In the genomic region with DNA sequence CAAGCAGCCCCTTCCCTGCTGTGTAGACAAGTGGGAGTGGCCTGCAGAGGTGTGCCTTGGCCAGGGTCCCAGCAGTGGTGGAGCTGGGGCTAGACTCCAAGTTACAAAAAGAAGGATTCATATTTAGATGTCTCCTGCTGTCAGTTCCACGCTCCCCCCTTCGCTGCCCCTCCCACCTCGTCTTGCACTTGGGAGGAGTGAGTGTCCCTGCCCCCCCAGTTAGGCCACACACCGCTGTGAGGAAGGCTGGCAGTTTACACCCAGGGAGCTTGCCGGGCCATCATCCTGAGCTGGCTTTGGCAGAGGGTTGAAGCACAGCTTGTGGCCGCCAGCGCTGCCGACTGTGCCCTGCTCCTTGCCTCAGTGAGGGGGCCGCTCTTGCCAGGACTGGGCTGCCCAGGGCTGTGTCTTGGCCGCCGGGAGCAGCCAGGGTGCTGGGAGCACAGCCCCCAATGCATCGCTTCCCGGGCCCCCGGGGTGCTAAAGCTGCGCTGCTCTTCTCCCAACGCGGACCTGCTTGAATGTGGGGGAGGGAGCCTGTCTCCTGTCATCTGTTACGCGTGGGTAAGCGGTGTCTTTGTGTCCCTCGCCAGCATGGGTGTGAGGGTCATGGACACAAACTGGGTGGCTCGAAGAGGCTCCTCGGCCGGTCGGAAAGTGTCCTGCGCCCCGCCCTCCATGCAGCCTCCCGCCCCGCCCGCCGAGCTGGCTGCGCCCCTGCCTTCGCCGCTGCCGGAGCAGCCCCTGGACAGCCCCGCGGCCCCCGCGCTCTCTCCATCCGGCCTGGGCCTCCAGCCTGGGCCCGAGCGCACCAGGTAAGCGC, we compare ENCODE assay signal across 11 cellular contexts. TPM values are rescaled to one million over a fixed set of nuclear protein-coding genes. Genes with fewer than 3 reads are reported as not detected.
A peak's percentile ranks its signal among the peaks of the same experiment; 100 is the strongest.
DNase-seq lines count a peak whose midpoint lies in the region; ATAC-seq and TF ChIP-seq lines count a peak whose summit lies in the region.
"Had no signal": no experiment of that assay in that cellular context is flagged by ENCODE, and none has a peak within 500 bp of the region (broad histone marks: within the 10 kb centered on the region; RNA-seq: fewer than 3 reads in every experiment).

No MANE protein-coding gene starts in this region.

- 0 to 6% (median 2%) methylated on average over 3 to 43 of the region's 43 CpGs for WGBS in heart left ventricle, 4 donors

- no peaks in the 10 kb centered on the region for H3K79me2 ChIP-seq in osteoblast (ENCODE audit: insufficient read depth, low read length)

- H3K9me3 ChIP-seq in heart left ventricle (no peaks in the 10 kb centered on the region), osteoblast (ENCODE audit: low read depth, low read length) (no peaks in the 10 kb centered on the region)

- H3K4me3 ChIP-seq in heart left ventricle = peak overlapping the region in 11 of 12 donors; percentile 11 to 55 (median 44)
- H3K4me3 ChIP-seq in osteoblast (ENCODE audit: insufficient read depth, low read length) = peak overlapping the region; percentile 70

- intact Hi-C loops in heart left ventricle (cut with DNase I) = no loop called here

- H3K4me2 ChIP-seq in osteoblast (ENCODE audit: insufficient read depth, low read length) = peak overlapping the region; percentile 82

- H3K27me3 ChIP-seq in heart left ventricle (peaks cover 0 to 15% (median 0%) of the 10 kb centered on the region in 9 donors), osteoblast (ENCODE audit: insufficient read depth, low read length) (no peaks in the 10 kb centered on the region)

- TF ChIP-seq POLR2A in heart left ventricle (IDR thresholded peaks at IDR 0.05) = no peak

- H2AFZ ChIP-seq in osteoblast (ENCODE audit: low read length) = peak overlapping the region; percentile 85

- DNase-seq in AG08396 (ENCODE audit: low spot score) = peak; percentile 42
- DNase-seq in heart left ventricle = no peak
- DNase-seq in osteoblast (ENCODE audit: insufficient read length, low spot score, missing footprints) = peak; percentile 87
- DNase-seq in NCI-H2107 (lab: John Stamatoyannopoulos, UW) = no peak
- DNase-seq in RWPE1 (ENCODE audit: low spot score) = no peak
- DNase-seq: activated CD4-positive, alpha-beta T cell treated with anti-CD3 and anti-CD28 coated beads, Interleukin-2, amount 50 U/mL, for 48 hours; CD4-positive, CD25-positive, alpha-beta regulatory T cell; NCI-H774 had no signal

- H3K4me1 ChIP-seq in heart left ventricle = peaks cover 0 to 13% (median 0%) of the 10 kb centered on the region in 12 donors
- peaks cover 4% of the 10 kb centered on the region for H3K4me1 ChIP-seq in osteoblast (ENCODE audit: insufficient read depth, low read length)

- H4K20me1 ChIP-seq in osteoblast (ENCODE audit: insufficient read depth, low read length) = no peaks in the 10 kb centered on the region

- H3K27ac ChIP-seq in heart left ventricle (peak overlapping the region in 1 of 12 donors; percentile 47), osteoblast (ENCODE audit: low read depth, low read length) (peak overlapping the region; percentile 17), RWPE1 (no peak overlapping the region)

- POLR2A ChIA-PET in RWPE1 (lab: Yijun Ruan, JAX; ENCODE audit: low non-redundant PET) = no interaction called here

- no peak for TF ChIP-seq CTCF in heart left ventricle (IDR thresholded peaks at IDR 0.05)
- no peak for TF ChIP-seq CTCF in osteoblast (IDR thresholded peaks at IDR 0.05; ENCODE audit: extremely low read depth, low read depth, low read length)
- no peak for TF ChIP-seq CTCF in RWPE1 (conservative IDR thresholded peaks at IDR 0.05; ENCODE audit: low read depth)

- CTCF ChIA-PET in RWPE1 (lab: Yijun Ruan, JAX) = interaction anchor here (0.6 kb wide), 1 partner anchor 231 kb away, joined by 3 read pairs; no protein-coding TSS in a partner anchor

- no peaks in the 10 kb centered on the region for H3K36me3 ChIP-seq in heart left ventricle
- no peaks in the 10 kb centered on the region for H3K36me3 ChIP-seq in osteoblast (ENCODE audit: insufficient read depth, low read length)

- ATAC-seq in SK-N-SH treated with all-trans-retinoic acid at 6 μM for 48 hours (peak; percentile 47), heart left ventricle (peak; percentile 29 to 73 (median 68)), HG02798 (IDR thresholded peaks at IDR 0.05; ENCODE audit: poor library complexity, unreplicated experiment) (no peak), HG03025 (IDR thresholded peaks at IDR 0.05; ENCODE audit: low FRiP score, unreplicated experiment) (no peak)

TF ChIP-seq in SK-N-SH treated with all-trans-retinoic acid at 6 μM for 48 hours, 23 proteins besides CTCF, POLR2A, EP300 and RAD21 (continues in another document):
- TF ChIP-seq CREB5 (CRISPR knock-in tag; IDR thresholded peaks at IDR 0.05; ENCODE audit: low read depth) = no peak
- TF ChIP-seq ZFP3 (CRISPR knock-in tag; IDR thresholded peaks at IDR 0.05) = no peak
- TF ChIP-seq OSR1 (CRISPR knock-in tag; IDR thresholded peaks at IDR 0.05) = no peak
- TF ChIP-seq ZC3H10 (CRISPR knock-in tag; IDR thresholded peaks at IDR 0.05) = no peak
- TF ChIP-seq, protein P1, sequence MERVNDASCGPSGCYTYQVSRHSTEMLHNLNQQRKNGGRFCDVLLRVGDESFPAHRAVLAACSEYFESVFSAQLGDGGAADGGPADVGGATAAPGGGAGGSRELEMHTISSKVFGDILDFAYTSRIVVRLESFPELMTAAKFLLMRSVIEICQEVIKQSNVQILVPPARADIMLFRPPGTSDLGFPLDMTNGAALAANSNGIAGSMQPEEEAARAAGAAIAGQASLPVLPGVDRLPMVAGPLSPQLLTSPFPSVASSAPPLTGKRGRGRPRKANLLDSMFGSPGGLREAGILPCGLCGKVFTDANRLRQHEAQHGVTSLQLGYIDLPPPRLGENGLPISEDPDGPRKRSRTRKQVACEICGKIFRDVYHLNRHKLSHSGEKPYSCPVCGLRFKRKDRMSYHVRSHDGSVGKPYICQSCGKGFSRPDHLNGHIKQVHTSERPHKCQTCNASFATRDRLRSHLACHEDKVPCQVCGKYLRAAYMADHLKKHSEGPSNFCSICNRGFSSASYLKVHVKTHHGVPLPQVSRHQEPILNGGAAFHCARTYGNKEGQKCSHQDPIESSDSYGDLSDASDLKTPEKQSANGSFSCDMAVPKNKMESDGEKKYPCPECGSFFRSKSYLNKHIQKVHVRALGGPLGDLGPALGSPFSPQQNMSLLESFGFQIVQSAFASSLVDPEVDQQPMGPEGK (CRISPR knock-in tag; IDR thresholded peaks at IDR 0.05; ENCODE audit: borderline replicate concordance) = no peak
- TF ChIP-seq TCF4 (CRISPR knock-in tag; IDR thresholded peaks at IDR 0.05; ENCODE audit: borderline replicate concordance) = no peak
- TF ChIP-seq, protein P2, sequence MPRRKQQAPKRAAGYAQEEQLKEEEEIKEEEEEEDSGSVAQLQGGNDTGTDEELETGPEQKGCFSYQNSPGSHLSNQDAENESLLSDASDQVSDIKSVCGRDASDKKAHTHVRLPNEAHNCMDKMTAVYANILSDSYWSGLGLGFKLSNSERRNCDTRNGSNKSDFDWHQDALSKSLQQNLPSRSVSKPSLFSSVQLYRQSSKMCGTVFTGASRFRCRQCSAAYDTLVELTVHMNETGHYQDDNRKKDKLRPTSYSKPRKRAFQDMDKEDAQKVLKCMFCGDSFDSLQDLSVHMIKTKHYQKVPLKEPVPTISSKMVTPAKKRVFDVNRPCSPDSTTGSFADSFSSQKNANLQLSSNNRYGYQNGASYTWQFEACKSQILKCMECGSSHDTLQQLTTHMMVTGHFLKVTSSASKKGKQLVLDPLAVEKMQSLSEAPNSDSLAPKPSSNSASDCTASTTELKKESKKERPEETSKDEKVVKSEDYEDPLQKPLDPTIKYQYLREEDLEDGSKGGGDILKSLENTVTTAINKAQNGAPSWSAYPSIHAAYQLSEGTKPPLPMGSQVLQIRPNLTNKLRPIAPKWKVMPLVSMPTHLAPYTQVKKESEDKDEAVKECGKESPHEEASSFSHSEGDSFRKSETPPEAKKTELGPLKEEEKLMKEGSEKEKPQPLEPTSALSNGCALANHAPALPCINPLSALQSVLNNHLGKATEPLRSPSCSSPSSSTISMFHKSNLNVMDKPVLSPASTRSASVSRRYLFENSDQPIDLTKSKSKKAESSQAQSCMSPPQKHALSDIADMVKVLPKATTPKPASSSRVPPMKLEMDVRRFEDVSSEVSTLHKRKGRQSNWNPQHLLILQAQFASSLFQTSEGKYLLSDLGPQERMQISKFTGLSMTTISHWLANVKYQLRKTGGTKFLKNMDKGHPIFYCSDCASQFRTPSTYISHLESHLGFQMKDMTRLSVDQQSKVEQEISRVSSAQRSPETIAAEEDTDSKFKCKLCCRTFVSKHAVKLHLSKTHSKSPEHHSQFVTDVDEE (CRISPR knock-in tag; IDR thresholded peaks at IDR 0.05) = no peak
- TF ChIP-seq SNAI2 (CRISPR knock-in tag; IDR thresholded peaks at IDR 0.05) = no peak
- no peak for TF ChIP-seq ARNTL (CRISPR knock-in tag; IDR thresholded peaks at IDR 0.05; ENCODE audit: borderline replicate concordance, low read depth)
- TF ChIP-seq ZNF565 (CRISPR knock-in tag; conservative IDR thresholded peaks at IDR 0.05; ENCODE audit: low read depth) = no peak
- TF ChIP-seq RARB (CRISPR knock-in tag; IDR thresholded peaks at IDR 0.05) = no peak
- TF ChIP-seq TOX (CRISPR knock-in tag; IDR thresholded peaks at IDR 0.05; ENCODE audit: borderline replicate concordance) = no peak
- TF ChIP-seq CSDC2 (CRISPR knock-in tag; IDR thresholded peaks at IDR 0.05) = no peak

RNA-seq across cellular contexts. Expression of gene ELAC2, which starts 44.1 kb away (rescaled TPM):
- 100 to 1,000 TPM in 1 of 9 donors, 10 to 100 TPM in 8; 48.6 to 114 (median 68.3) TPM for total RNA-seq in heart left ventricle
- 10 to 100 TPM; 28.2 to 66.3 TPM for polyA plus RNA-seq in heart left ventricle
- 41.6 and 43.9 TPM in 2 replicates for total RNA-seq in osteoblast

Comparison
In these comparisons a context has a peak if more than half of its experiments do, and no peak if none do; other contexts are left out.
1. DNase-seq: peak in AG08396 (single experiment) and osteoblast (single experiment); none in heart left ventricle (0 of 5), NCI-H2107 (single experiment) and RWPE1 (single experiment).
2. ATAC-seq: peak in SK-N-SH treated with all-trans-retinoic acid at 6 μM for 48 hours (single experiment) and heart left ventricle (4 of 4); none in HG02798 (single experiment) and HG03025 (single experiment).